8 cellular contexts compared by ENCODE assay signal in genomic region chr19:10927691-10928562, GRCh38. TPM values are rescaled to one million over a fixed set of nuclear protein-coding genes. Genes with fewer than 3 reads are reported as not detected.
A peak's percentile ranks its signal among the peaks of the same experiment; 100 is the strongest.
DNase-seq lines count a peak whose midpoint lies in the region; ATAC-seq, FAIRE-seq and TF ChIP-seq lines count a peak whose summit lies in the region.

No MANE protein-coding gene starts in this region.

- H3K9ac ChIP-seq in Karpas-422 (ENCODE audit: low read length) (peak overlapping the region; percentile 95), GM12878 (ENCODE audit: control insufficient read depth, insufficient read depth, low read length) (peak overlapping the region; percentile 36)

- BruUV-seq in GM12878 (replicated peaks; lab: Mats Ljungman, UMichigan): TSS peak; percentile 67

- H3K36me3 ChIP-seq in Karpas-422 (ENCODE audit: insufficient read depth, low read length) (peaks cover 5% of the 10 kb centered on the region; the same call in 1 of the 2 replicates), GM12878 (ENCODE audit: control insufficient read depth in 2 of 2, insufficient read depth in 2 of 2, low read length in 1 of 2) (peaks cover 3 to 9% of the 10 kb centered on the region in 2 experiments; a peak in 3 of 4 replicates), left lung (peaks cover 0 to 36% of the 10 kb centered on the region in 2 donors), thymus (ENCODE audit: control insufficient read depth, insufficient read depth) (peaks cover 43% of the 10 kb centered on the region)

- H2AFZ ChIP-seq in Karpas-422 (ENCODE audit: low read length) (no peak overlapping the region; the same call in 1 of the 2 replicates), GM12878 (ENCODE audit: control insufficient read depth, low read depth, low read length) (peak overlapping the region; percentile 63)

- H3K4me3 ChIP-seq in Karpas-422 (ENCODE audit: low read length) (peak overlapping the region; percentile 99), GM12878 (peak overlapping the region; percentile 89), left lung (peak overlapping the region; percentile 89 to 98), thymus (ENCODE audit: low read length) (peak overlapping the region; percentile 98)

- no peak for TF ChIP-seq EP300 in GM12878 (IDR thresholded peaks at IDR 0.05; ENCODE audit: borderline replicate concordance in 1 of 2, control insufficient read depth in 1 of 2, low read depth in 2 of 2, low read length in 2 of 2)

- POLR2A ChIA-PET in GM12878 (lab: Charles Lee): interaction anchor here (0.6 to 1.1 kb wide), 3 partner anchors 54 to 165 kb away, joined by 3 to 10 read pairs (median 9); no protein-coding TSS in a partner anchor

- TF ChIP-seq CTCF in GM12878 (IDR thresholded peaks at IDR 0.05 in 2 of 3, conservative IDR thresholded peaks at IDR 0.05 in 1 of 3; ENCODE audit: control insufficient read depth in 2 of 3, extremely low read depth in 1 of 3, insufficient read depth in 1 of 3, low read depth in 3 of 3, low read length in 3 of 3) (no peak), left lung (IDR thresholded peaks at IDR 0.05) (no peak)

- no peaks in the 10 kb centered on the region for H3K9me3 ChIP-seq in Karpas-422 (ENCODE audit: low read length)
- H3K9me3 ChIP-seq in GM12878 (replicated peaks; ENCODE audit: control insufficient read depth, insufficient read depth, low read length): no peaks in the 10 kb centered on the region
- no peaks in the 10 kb centered on the region for H3K9me3 ChIP-seq in left lung
- no peaks in the 10 kb centered on the region for H3K9me3 ChIP-seq in thymus (ENCODE audit: control insufficient read depth)

- no peak for TF ChIP-seq RAD21 in GM12878 (IDR thresholded peaks at IDR 0.05; ENCODE audit: insufficient read depth, low read depth, low read length)

- H3K4me1 ChIP-seq in Karpas-422 (ENCODE audit: low read length): peaks cover 22% of the 10 kb centered on the region
- peaks cover 7% of the 10 kb centered on the region for H3K4me1 ChIP-seq in GM12878 (ENCODE audit: control insufficient read depth, insufficient read depth, low read length)
- H3K4me1 ChIP-seq in left lung: peaks cover 15 to 39% of the 10 kb centered on the region in 2 donors
- peaks cover 13% of the 10 kb centered on the region for H3K4me1 ChIP-seq in thymus (ENCODE audit: control insufficient read depth, insufficient read depth, low read length)

- no peaks in the 10 kb centered on the region for H3K9me2 ChIP-seq in Karpas-422 (replicated peaks; ENCODE audit: insufficient read depth, low read length)

- peaks cover 43% of the 10 kb centered on the region for H3K79me2 ChIP-seq in Karpas-422 (ENCODE audit: low read length)
- peaks cover 26% of the 10 kb centered on the region for H3K79me2 ChIP-seq in GM12878 (ENCODE audit: control insufficient read depth, insufficient read depth, low read length)

- DNase-seq in Karpas-422 (peak; percentile 62), GM12878 (ENCODE audit: low read depth, low spot score) (no peak), left lung (no peak), NCI-H524 (lab: John Stamatoyannopoulos, UW) (no peak), NCI-H1092 treated with DMSO at 0.1 percent for 48 hours (lab: John Stamatoyannopoulos, UW) (no peak), NCI-H526 (lab: John Stamatoyannopoulos, UW) (no peak)

- peak overlapping the region; percentile 60 for H3K27ac ChIP-seq in Karpas-422 (ENCODE audit: low read length)
- peak overlapping the region; percentile 35 for H3K27ac ChIP-seq in GM12878 (ENCODE audit: control insufficient read depth, insufficient read depth)
- H3K27ac ChIP-seq in left lung: peak overlapping the region; percentile 71 to 77
- peak overlapping the region; percentile 80 for H3K27ac ChIP-seq in thymus (ENCODE audit: low read depth)

- TF ChIP-seq POLR2A in GM12878 (IDR thresholded peaks at IDR 0.05; ENCODE audit: low read depth, low read length): peak; percentile 45; the same call in 1 of the 2 replicates

- CTCF ChIA-PET in GM12878 (lab: Yijun Ruan, JAX): interaction anchor here (0.7 to 1.2 kb wide), 4 partner anchors 9 to 64 kb away, joined by 3 to 5 read pairs (median 4); no protein-coding TSS in a partner anchor

- in situ Hi-C loops in GM12878 (cut with MboI): no loop called here

- H4K20me1 ChIP-seq in Karpas-422 (ENCODE audit: insufficient read depth, low read depth, low read length) (peaks cover 9% of the 10 kb centered on the region; the same call in 1 of the 2 replicates), GM12878 (ENCODE audit: control insufficient read depth, insufficient read depth) (no peaks in the 10 kb centered on the region)

- RAD21 ChIA-PET in GM12878 (lab: Charles Lee; ENCODE audit: unreplicated experiment): interaction anchor here (0.6 to 1.5 kb wide), 5 partner anchors 12 to 319 kb away, joined by 3 to 4 read pairs (median 3); partner anchors contain the start of gene CARM1

- no peak for FAIRE-seq in GM12878 (lab: Jason Lieb, UNC)

- SMC1A ChIA-PET in GM12878 (lab: Charles Lee; ENCODE audit: uncharacterized antibody, unreplicated experiment): interaction anchor here (1.3 kb wide), 1 partner anchor 63 kb away, joined by 3 read pairs; no protein-coding TSS in a partner anchor

- H3K27me3 ChIP-seq in Karpas-422 (ENCODE audit: low read length) (no peaks in the 10 kb centered on the region), GM12878 (replicated peaks in 1 of 2; ENCODE audit: control insufficient read depth in 2 of 2, insufficient read depth in 2 of 2, low read length in 1 of 2) (no peaks in the 10 kb centered on the region), left lung (no peaks in the 10 kb centered on the region), thymus (ENCODE audit: control insufficient read depth, insufficient read depth) (no peaks in the 10 kb centered on the region)

- ATAC-seq in GM19035 (IDR thresholded peaks at IDR 0.05; ENCODE audit: unreplicated experiment) (peak; percentile 25), GM12878 (peak; percentile 36), left lung (peak; percentile 3)

- H3K4me2 ChIP-seq in Karpas-422 (ENCODE audit: low read depth, low read length, poor library complexity, severe bottlenecking): peak overlapping the region; percentile 99
- peak overlapping the region; percentile 97 for H3K4me2 ChIP-seq in GM12878 (ENCODE audit: control insufficient read depth, insufficient read depth)

- intact Hi-C loops in GM12878 (cut with micrococcal nuclease; ENCODE audit: unreplicated experiment) (loop anchor here (2.0 kb wide), 1 partner anchor 49 kb away; no protein-coding TSS in a partner anchor), left lung (cut with DNase I) (no loop called here)

- 12% methylated on average over 27 of the region's 48 CpGs for WGBS in GM12878 (ENCODE audit: insufficient coverage, insufficient replicate concordance, low lambda C conversion rate, missing lambda C conversion rate)
- 11% methylated on average over 48 of the region's 48 CpGs for WGBS in thymus

RNA-seq across cellular contexts. Expression of gene YIPF2, which starts 0.5 kb away (rescaled TPM):
- 26.8 and 45.6 TPM in 2 replicates for total RNA-seq in Karpas-422 (2014; rRNA removed; shearing (Covaris generic); ENCODE audit: low replicate concordance)
- total RNA-seq in GM12878 (2013; cell fraction: nucleolus; rRNA removed): 26.2 and 26.3 TPM in 2 replicates
- total RNA-seq in GM12878 (2014; rRNA removed) (33.4 and 36.4 TPM in 2 replicates), GM12878 (2014; rRNA removed; fragmentation: Illumina TruSeq; extraction: Trizol) (10.6 and 14.9 TPM in 2 replicates), GM12878 (2021) (26.5 and 28.4 TPM in 2 replicates), left lung (10 to 100 TPM; 68.4 to 77.6 TPM)
- 23.9 TPM for polyA plus RNA-seq in GM12878 (2011; ENCODE audit: low read depth)
- polyA plus RNA-seq in GM12878 (2011; rRNA removed) (10.0 and 17.2 TPM in 2 replicates), GM12878 (2014; fragmentation: Illumina TruSeq; extraction: Trizol) (1.8 and 8.1 TPM in 2 replicates), GM12878 (2014; fragmentation: Nextera tagmentation; extraction: Ambion mirVana) (1 to 10 TPM in 1 of 2 experiments, under 1 TPM in 1; 0.92 to 3.9 TPM), GM12878 (2014; rRNA removed) (31.7 and 38.9 TPM in 2 replicates), GM12878 (2016; fragmentation: Nextera tagmentation; extraction: Ambion mirVana) (10 to 100 TPM; 18.1 to 19.6 TPM), thymus (40.2 TPM)
- 34.7 and 43.9 TPM in 2 replicates for polyA plus RNA-seq in GM12878 (2011; cell fraction: cytosol; rRNA removed)
- polyA plus RNA-seq in GM12878 (2011; cell fraction: nucleus; rRNA removed): 45.4 and 49.0 TPM in 2 replicates
- 45.0 and 45.2 TPM in 2 replicates for polyA plus RNA-seq in GM12878 (2012)
- polyA minus RNA-seq in GM12878 (2011; rRNA and poly(A)+ RNA removed): 13.9 and 31.1 TPM in 2 replicates
- 17.4 and 18.8 TPM in 2 replicates for polyA minus RNA-seq in GM12878 (2011; cell fraction: cytosol; rRNA and poly(A)+ RNA removed)
- polyA minus RNA-seq in GM12878 (2011; cell fraction: nucleus; rRNA and poly(A)+ RNA removed): 9.4 and 9.9 TPM in 2 replicates

RNA-seq across cellular contexts. Expression of gene TIMM29, which starts 0.7 kb away (rescaled TPM):
- 16.5 and 28.1 TPM in 2 replicates for total RNA-seq in Karpas-422 (2014; rRNA removed; shearing (Covaris generic); ENCODE audit: low replicate concordance)
- 18.1 and 19.1 TPM in 2 replicates for total RNA-seq in GM12878 (2013; cell fraction: nucleolus; rRNA removed)
- total RNA-seq in GM12878 (2014; rRNA removed): 25.1 and 25.8 TPM in 2 replicates
- total RNA-seq in GM12878 (2014; rRNA removed; fragmentation: Illumina TruSeq; extraction: Trizol): 11.0 TPM in 2 replicates
- total RNA-seq in GM12878 (2021): 20.9 and 22.7 TPM in 2 replicates
- polyA plus RNA-seq in GM12878 (2011; ENCODE audit: low read depth): 11.1 TPM
- polyA plus RNA-seq in GM12878 (2011; rRNA removed): 9.6 and 10.2 TPM in 2 replicates
- 10.5 and 14.1 TPM in 2 replicates for polyA plus RNA-seq in GM12878 (2011; cell fraction: cytosol; rRNA removed)
- 8.1 and 11.6 TPM in 2 replicates for polyA plus RNA-seq in GM12878 (2011; cell fraction: nucleus; rRNA removed)
- 15.7 and 16.8 TPM in 2 replicates for polyA plus RNA-seq in GM12878 (2012)
- polyA plus RNA-seq in GM12878 (2014; fragmentation: Illumina TruSeq; extraction: Trizol): 6.2 and 8.2 TPM in 2 replicates
- polyA plus RNA-seq in GM12878 (2014; fragmentation: Nextera tagmentation; extraction: Ambion mirVana): 1 to 10 TPM; 2.4 to 6.5 TPM
- polyA plus RNA-seq in GM12878 (2014; rRNA removed): 15.9 and 17.6 TPM in 2 replicates
- polyA plus RNA-seq in GM12878 (2016; fragmentation: Nextera tagmentation; extraction: Ambion mirVana): 10 to 100 TPM; 27.4 to 27.9 TPM
- polyA minus RNA-seq in GM12878 (2011; rRNA and poly(A)+ RNA removed): 4.8 and 6.3 TPM in 2 replicates
- polyA minus RNA-seq in GM12878 (2011; cell fraction: cytosol; rRNA and poly(A)+ RNA removed): 4.6 and 7.4 TPM in 2 replicates
- polyA minus RNA-seq in GM12878 (2011; cell fraction: nucleus; rRNA and poly(A)+ RNA removed): 3.3 and 6.9 TPM in 2 replicates
- total RNA-seq in left lung: 10 to 100 TPM; 18.8 to 19.5 TPM
- polyA plus RNA-seq in thymus: 24.0 TPM

RNA-seq across cellular contexts. Expression of gene SMARCA4, which starts 32.9 kb away (rescaled TPM):
- total RNA-seq in Karpas-422 (2014; rRNA removed; shearing (Covaris generic); ENCODE audit: low replicate concordance): 103 and 118 TPM in 2 replicates
- 250 and 253 TPM in 2 replicates for total RNA-seq in GM12878 (2013; cell fraction: nucleolus; rRNA removed)
- total RNA-seq in GM12878 (2014; rRNA removed): 82.0 and 85.3 TPM in 2 replicates
- total RNA-seq in GM12878 (2014; rRNA removed; fragmentation: Illumina TruSeq; extraction: Trizol): 39.2 and 44.7 TPM in 2 replicates
- total RNA-seq in GM12878 (2021): 153 and 175 TPM in 2 replicates
- 38.9 TPM for polyA plus RNA-seq in GM12878 (2011; ENCODE audit: low read depth)
- polyA plus RNA-seq in GM12878 (2011; rRNA removed): 25.2 and 32.1 TPM in 2 replicates
- polyA plus RNA-seq in GM12878 (2011; cell fraction: cytosol; rRNA removed): 55.8 and 68.4 TPM in 2 replicates
- polyA plus RNA-seq in GM12878 (2011; cell fraction: nucleus; rRNA removed): 96.7 and 156 TPM in 2 replicates
- polyA plus RNA-seq in GM12878 (2012): 82.5 and 85.4 TPM in 2 replicates
- polyA plus RNA-seq in GM12878 (2014; fragmentation: Illumina TruSeq; extraction: Trizol): 34.9 and 63.5 TPM in 2 replicates
- polyA plus RNA-seq in GM12878 (2014; fragmentation: Nextera tagmentation; extraction: Ambion mirVana): 10 to 100 TPM; 22.4 to 43.8 TPM
- polyA plus RNA-seq in GM12878 (2014; rRNA removed): 51.2 and 76.8 TPM in 2 replicates
- 100 to 1,000 TPM in 1 of 2 experiments, 10 to 100 TPM in 1; 88.6 to 102 TPM for polyA plus RNA-seq in GM12878 (2016; fragmentation: Nextera tagmentation; extraction: Ambion mirVana)
- 106 and 126 TPM in 2 replicates for polyA minus RNA-seq in GM12878 (2011; rRNA and poly(A)+ RNA removed)
- polyA minus RNA-seq in GM12878 (2011; cell fraction: cytosol; rRNA and poly(A)+ RNA removed): 70.4 and 77.0 TPM in 2 replicates
- polyA minus RNA-seq in GM12878 (2011; cell fraction: nucleus; rRNA and poly(A)+ RNA removed): 49.4 and 101 TPM in 2 replicates
- total RNA-seq in left lung: 100 to 1,000 TPM in 1 of 2 donors, 10 to 100 TPM in 1; 98.3 to 101 TPM
- polyA plus RNA-seq in thymus: 88.0 TPM

RNA-seq across cellular contexts. Expression of gene CARM1, which starts 56.6 kb away (rescaled TPM):
- total RNA-seq in Karpas-422 (2014; rRNA removed; shearing (Covaris generic); ENCODE audit: low replicate concordance): 32.7 and 38.2 TPM in 2 replicates
- total RNA-seq in GM12878 (2013; cell fraction: nucleolus; rRNA removed): 38.1 and 42.1 TPM in 2 replicates
- 44.0 and 56.8 TPM in 2 replicates for total RNA-seq in GM12878 (2014; rRNA removed)
- total RNA-seq in GM12878 (2014; rRNA removed; fragmentation: Illumina TruSeq; extraction: Trizol): 26.8 and 30.9 TPM in 2 replicates
- 115 and 116 TPM in 2 replicates for total RNA-seq in GM12878 (2021)
- polyA plus RNA-seq in GM12878 (2011; ENCODE audit: low read depth): 22.4 TPM
- 17.7 and 48.6 TPM in 2 replicates for polyA plus RNA-seq in GM12878 (2011; rRNA removed)
- 50.4 and 74.2 TPM in 2 replicates for polyA plus RNA-seq in GM12878 (2011; cell fraction: cytosol; rRNA removed)
- polyA plus RNA-seq in GM12878 (2011; cell fraction: nucleus; rRNA removed): 121 and 141 TPM in 2 replicates
- 55.3 and 65.7 TPM in 2 replicates for polyA plus RNA-seq in GM12878 (2012)
- polyA plus RNA-seq in GM12878 (2014; fragmentation: Illumina TruSeq; extraction: Trizol): 33.0 and 63.5 TPM in 2 replicates
- under 1 TPM; 0.45 to 0.49 TPM for polyA plus RNA-seq in GM12878 (2014; fragmentation: Nextera tagmentation; extraction: Ambion mirVana)
- 95.6 and 113 TPM in 2 replicates for polyA plus RNA-seq in GM12878 (2014; rRNA removed)
- 10 to 100 TPM; 10.1 to 12.0 TPM for polyA plus RNA-seq in GM12878 (2016; fragmentation: Nextera tagmentation; extraction: Ambion mirVana)
- polyA minus RNA-seq in GM12878 (2011; rRNA and poly(A)+ RNA removed): 35.9 and 56.0 TPM in 2 replicates
- polyA minus RNA-seq in GM12878 (2011; cell fraction: cytosol; rRNA and poly(A)+ RNA removed): 29.0 and 34.2 TPM in 2 replicates
- polyA minus RNA-seq in GM12878 (2011; cell fraction: nucleus; rRNA and poly(A)+ RNA removed): 15.0 and 29.0 TPM in 2 replicates
- total RNA-seq in left lung: 10 to 100 TPM; 34.4 to 37.1 TPM
- 30.8 TPM for polyA plus RNA-seq in thymus
